In the genomic region with DNA sequence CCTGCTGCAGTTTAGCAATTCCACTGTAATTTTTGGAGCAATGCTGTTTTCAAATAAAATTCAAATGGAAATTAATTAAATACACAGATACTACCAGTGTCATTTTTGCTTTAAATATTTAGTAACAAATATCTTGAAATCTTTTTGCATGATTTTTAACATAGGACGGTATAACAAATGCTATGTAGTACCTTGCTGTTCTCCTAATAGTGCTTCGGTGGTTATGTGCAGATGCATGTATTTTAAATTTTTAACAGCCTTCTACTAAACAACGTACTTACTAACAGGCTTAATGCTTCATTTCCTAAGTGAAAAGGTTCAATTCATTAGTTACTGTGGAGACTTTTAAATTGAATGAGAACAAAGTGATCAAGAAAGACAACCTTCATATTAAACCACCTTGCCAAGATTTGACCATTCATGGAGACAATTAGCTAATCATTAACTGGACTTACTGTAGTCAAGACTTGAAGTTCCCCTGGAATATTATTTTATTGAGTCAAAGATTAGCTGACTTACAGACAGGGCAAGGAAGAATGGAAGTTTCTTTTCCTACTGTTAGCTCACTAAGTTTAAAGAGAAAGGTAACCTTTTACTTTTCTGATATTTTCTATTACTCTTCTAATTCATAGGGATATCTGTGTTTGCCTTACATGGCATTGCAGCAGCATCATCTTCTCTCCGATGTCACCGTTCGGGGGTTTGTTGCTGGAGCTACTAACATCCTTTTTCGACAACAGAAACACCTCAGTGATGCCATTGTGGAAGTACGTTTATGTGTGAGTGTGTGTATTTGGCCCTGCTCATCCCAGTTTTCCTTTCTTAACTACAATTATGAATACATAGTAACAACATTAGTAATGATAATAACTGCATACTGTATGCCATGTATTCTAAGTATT, we compare ENCODE assay signal across 32 cellular contexts.
DNase-seq lines count a peak whose midpoint lies in the region; ATAC-seq, FAIRE-seq and TF ChIP-seq lines count a peak whose summit lies in the region.
"Had no signal": no experiment of that assay in that cellular context is flagged by ENCODE, and none has a peak within 500 bp of the region (broad histone marks: within the 10 kb centered on the region; RNA-seq: fewer than 3 reads in every experiment).

No MANE protein-coding gene starts in this region.

- CTCF ChIA-PET in T-cell (lab: Charles Lee): no interaction called here

- H3K9me3 Mint-ChIP-seq in T-cell: no peaks in the 10 kb centered on the region
- H3K9me3 Mint-ChIP-seq: endodermal cell, GM23338 had no signal

- peaks cover 15% of the 10 kb centered on the region for H3K4me1 ChIP-seq in body of pancreas
- no peaks in the 10 kb centered on the region for H3K4me1 ChIP-seq in small intestine (ENCODE audit: control insufficient read depth in 2 of 2, insufficient read depth in 1 of 2, low read depth in 1 of 2, low read length in 1 of 2)
- no peaks in the 10 kb centered on the region for H3K4me1 ChIP-seq in GM23248 (ENCODE audit: insufficient read depth)
- H3K4me1 ChIP-seq: Caco-2, esophagus squamous epithelium, foreskin keratinocyte had no signal

- H3K9me2 ChIP-seq in GM23248 (ENCODE audit: insufficient read depth): no peaks in the 10 kb centered on the region

- no peaks in the 10 kb centered on the region for H3K4me1 Mint-ChIP-seq in T-cell

- H3K27me3 Mint-ChIP-seq in T-cell: no peaks in the 10 kb centered on the region
- H3K27me3 Mint-ChIP-seq: activated naive CD8-positive, alpha-beta T cell; progenitor cell of endocrine pancreas had no signal

- TF ChIP-seq POLR2A in body of pancreas (IDR thresholded peaks at IDR 0.05) (no peak), erythroblast (IDR thresholded peaks at IDR 0.05; ENCODE audit: low read length) (no peak)

- intact Hi-C loops in body of pancreas (cut with DNase I): no loop called here

- no peak overlapping the region for H3K4me3 Mint-ChIP-seq in T-cell
- H3K4me3 Mint-ChIP-seq: activated naive CD8-positive, alpha-beta T cell; endodermal cell; GM23338 had no signal

- no peak for TF ChIP-seq CTCF in body of pancreas (IDR thresholded peaks at IDR 0.05)
- TF ChIP-seq CTCF in kidney epithelial cell (IDR thresholded peaks at IDR 0.05; ENCODE audit: insufficient read depth, low read length, poor library complexity, severe bottlenecking): no peak

- no peaks in the 10 kb centered on the region for H4K20me1 ChIP-seq in GM23248 (ENCODE audit: insufficient read depth)

- ATAC-seq in body of pancreas: peak; percentile 50
- ATAC-seq in T-cell (replicated peaks in 1 of 4): no peak
- ATAC-seq: foreskin keratinocyte, GM23338, sciatic nerve had no signal

- H3K36me3 ChIP-seq in body of pancreas (replicated peaks in 1 of 2; ENCODE audit: insufficient read depth in 1 of 2, low read depth in 2 of 2) (peaks cover 0 to 3% of the 10 kb centered on the region in 2 donors), kidney epithelial cell (ENCODE audit: control insufficient read depth, insufficient read depth, low read length) (no peaks in the 10 kb centered on the region), small intestine (ENCODE audit: control insufficient read depth in 2 of 2, insufficient read depth in 2 of 2, low read length in 2 of 2) (peaks cover 0 to 3% of the 10 kb centered on the region in 2 donors), GM23248 (ENCODE audit: low read depth) (peaks cover 30% of the 10 kb centered on the region)

- no peaks in the 10 kb centered on the region for H3K9me3 ChIP-seq in body of pancreas
- no peaks in the 10 kb centered on the region for H3K9me3 ChIP-seq in small intestine (ENCODE audit: control insufficient read depth, low read depth)
- H3K9me3 ChIP-seq in GM23248 (ENCODE audit: low read depth): no peaks in the 10 kb centered on the region
- H3K9me3 ChIP-seq: Caco-2, esophagus squamous epithelium, SJCRH30, tibial nerve had no signal

- H3K27me3 ChIP-seq in body of pancreas (no peaks in the 10 kb centered on the region), kidney epithelial cell (ENCODE audit: control insufficient read depth, insufficient read depth, low read length) (no peaks in the 10 kb centered on the region), small intestine (ENCODE audit: control insufficient read depth in 2 of 2, insufficient read depth in 2 of 2, low read length in 2 of 2) (no peaks in the 10 kb centered on the region), GM23248 (replicated peaks; ENCODE audit: insufficient read depth) (no peaks in the 10 kb centered on the region)
- H3K27me3 ChIP-seq: esophagus squamous epithelium, foreskin keratinocyte, SJCRH30, tibial nerve had no signal

- peaks cover 19% of the 10 kb centered on the region for H3K36me3 Mint-ChIP-seq in T-cell

- no peak overlapping the region for H3K9ac ChIP-seq in GM23248

- POLR2A ChIA-PET in T-cell (lab: Charles Lee): interaction anchor here in 1 of 2 donors (0.6 kb wide), 1 partner anchor 11 kb away, joined by 3 read pairs; no protein-coding TSS in a partner anchor

- WGBS in body of pancreas, 2 donors: 69 to 76% methylated on average over 8 of the region's 8 CpGs
- 22 to 65% (median 44%) methylated on average over 8 of the region's 8 CpGs for WGBS in small intestine, 3 donors
- WGBS in GM23248 (ENCODE audit: low coverage in 1 of 2, low lambda C conversion rate in 2 of 2, missing lambda C conversion rate in 2 of 2), 2 experiments: 96 to 97% methylated on average over 8 of the region's 8 CpGs

- no peak overlapping the region for H2AFZ ChIP-seq in GM23248
- H2AFZ ChIP-seq: GM23338 had no signal

- DNase-seq in HT-29 (ENCODE audit: low spot score) (peak; percentile 57), body of pancreas (no peak), kidney epithelial cell (ENCODE audit: low read depth) (peak; percentile 44), small intestine (peak; percentile 83), GM23248 (no peak), erythroblast (lab: John Stamatoyannopoulos, UW) (no peak), T-cell (no peak)
- DNase-seq: activated CD4-positive, alpha-beta T cell treated with anti-CD3 and anti-CD28 coated beads for 48 hours; anterior cingulate cortex; C1 segment of cervical spinal cord; Caco-2; endodermal cell; esophagus squamous epithelium; foreskin keratinocyte; mesendoderm; NCI-H1092 treated with DMSO at 0.1 percent for 48 hours; NCI-H1694 treated with DMSO at 0.1 percent for 48 hours; NCI-H446 treated with DMSO at 0.1 percent for 48 hours; NCI-H82; RPMI8226; SJCRH30; stimulated activated CD4-positive, alpha-beta T cell treated with anti-CD3 and anti-CD28 coated beads, Interleukin-12 subunit alpha, Interleukin-12 subunit beta, amount 100 ng/mL, for 4 hours; stimulated activated CD4-positive, alpha-beta T cell treated with anti-CD3 and anti-CD28 coated beads, Interleukin-2, amount 100 ng/mL, for 48 hours; T1000; WERI-Rb-1 had no signal

- no peaks in the 10 kb centered on the region for H3F3A ChIP-seq in GM23248 (ENCODE audit: insufficient read depth)

- H3K27ac ChIP-seq in body of pancreas (no peak overlapping the region), small intestine (ENCODE audit: low read depth in 1 of 2, low read length in 1 of 2) (peak overlapping the region in 1 of 2 donors; percentile 32), GM23248 (no peak overlapping the region)
- H3K27ac ChIP-seq: esophagus squamous epithelium, foreskin keratinocyte, SJCRH30, tibial nerve, WERI-Rb-1 had no signal

- no peak overlapping the region for H3K4me2 ChIP-seq in GM23248 (ENCODE audit: unreplicated experiment)
- H3K4me2 ChIP-seq: GM23338 had no signal

- in situ Hi-C loops in GM23248 (cut with MboI): no loop called here

- H3K27ac Mint-ChIP-seq in T-cell: no peak overlapping the region
- H3K27ac Mint-ChIP-seq: activated naive CD8-positive, alpha-beta T cell; endodermal cell; GM23338; progenitor cell of endocrine pancreas had no signal

- no peak overlapping the region for H3K4me3 ChIP-seq in body of pancreas
- H3K4me3 ChIP-seq in kidney epithelial cell (ENCODE audit: low read depth, low read length): no peak overlapping the region
- H3K4me3 ChIP-seq in small intestine (ENCODE audit: low read depth in 1 of 2, low read length in 2 of 2): peak overlapping the region in 1 of 2 donors; percentile 30
- H3K4me3 ChIP-seq in GM23248: no peak overlapping the region
- H3K4me3 ChIP-seq: esophagus squamous epithelium, GM23338, SJCRH30, tibial nerve had no signal

- H3K79me2 ChIP-seq in GM23248 (ENCODE audit: insufficient read depth): peaks cover 38% of the 10 kb centered on the region

- no peak for FAIRE-seq in small intestine (lab: Jason Lieb, UNC)
- FAIRE-seq: bronchial epithelial cell, colon had no signal

Comparison
In these comparisons a context has a peak if more than half of its experiments do, and no peak if none do; other contexts are left out.
1. DNase-seq: peak in HT-29 (single experiment), kidney epithelial cell (single experiment) and small intestine (single experiment); none in body of pancreas (0 of 4), GM23248 (single experiment), erythroblast (0 of 2) and T-cell (0 of 34).